Comparison of ENCODE assay signal across 1 cellular context in the genomic region with DNA sequence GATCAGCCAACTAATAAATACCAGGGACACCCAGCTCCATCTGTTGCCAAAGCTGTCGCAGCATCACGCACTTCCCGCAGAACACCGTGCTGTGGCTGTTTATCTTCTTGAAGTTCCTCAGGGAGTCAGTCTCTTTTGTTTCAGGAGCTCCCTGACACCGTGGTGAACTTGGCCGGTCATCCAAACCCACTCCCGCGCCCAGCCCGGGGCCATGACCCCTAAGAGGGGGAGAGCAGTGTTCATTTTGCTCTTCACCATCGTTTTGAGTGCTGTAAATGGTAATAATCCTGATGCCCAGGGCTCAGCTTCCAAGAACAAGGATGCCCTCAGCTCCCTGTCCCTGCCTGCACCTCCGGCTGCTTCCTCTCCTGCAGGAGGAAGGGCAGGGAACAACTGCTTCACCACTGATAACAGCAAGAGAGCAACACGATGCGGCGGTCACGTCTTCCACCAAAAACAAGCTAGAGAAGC.
TF ChIP-seq lines count a peak whose summit lies in the region.

No MANE protein-coding gene starts in this region.

TF ChIP-seq in endothelial cell of umbilical vein, 7 proteins besides CTCF, POLR2A, EP300 and RAD21:
- TF ChIP-seq POLR2AphosphoS5 (IDR thresholded peaks at IDR 0.05; ENCODE audit: insufficient read depth, low read depth, low read length) (peak; percentile 32), GATA2 (IDR thresholded peaks at IDR 0.05; ENCODE audit: insufficient read depth, insufficient read length, low read depth, low read length) (peak; percentile 64)
- TF ChIP-seq, protein P1, sequence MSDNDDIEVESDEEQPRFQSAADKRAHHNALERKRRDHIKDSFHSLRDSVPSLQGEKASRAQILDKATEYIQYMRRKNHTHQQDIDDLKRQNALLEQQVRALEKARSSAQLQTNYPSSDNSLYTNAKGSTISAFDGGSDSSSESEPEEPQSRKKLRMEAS (IDR thresholded peaks at IDR 0.05; ENCODE audit: insufficient read depth, insufficient read length), result no peak
